8 cellular contexts compared by ENCODE assay signal in the genomic region with DNA sequence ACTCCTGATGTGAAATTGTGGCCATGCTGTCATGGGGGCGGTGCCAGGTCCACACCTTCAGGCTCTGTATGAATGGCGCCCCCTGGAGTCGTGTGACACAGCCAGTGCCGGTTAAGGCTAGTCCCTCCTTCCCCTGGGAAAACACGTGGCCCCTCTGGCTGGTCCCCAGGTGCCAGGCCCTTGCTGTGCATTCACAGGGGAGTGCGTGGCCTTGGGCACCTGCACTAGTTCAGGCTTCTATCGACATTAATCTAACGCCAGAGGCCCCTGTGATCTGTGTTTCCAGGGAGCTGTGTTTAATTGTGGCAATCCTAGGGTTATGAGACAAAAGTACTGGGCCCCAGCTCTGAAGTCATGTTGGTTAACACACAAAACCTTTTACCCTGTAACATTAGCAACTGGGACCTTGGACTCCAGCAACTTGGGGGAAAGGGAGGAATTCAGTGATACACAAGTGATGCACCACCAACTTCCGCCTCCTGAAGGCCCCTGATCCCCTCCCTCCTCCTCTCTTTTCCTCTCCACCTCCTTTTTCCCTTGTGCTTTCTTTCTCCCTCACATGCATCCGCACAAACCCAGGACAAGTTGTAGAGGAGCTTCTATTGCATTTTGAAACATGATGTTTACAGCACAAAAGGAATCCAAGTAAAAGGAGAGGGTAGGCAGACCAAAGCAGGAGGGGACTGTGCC.
A peak's percentile ranks its signal among the peaks of the same experiment; 100 is the strongest.
DNase-seq lines count a peak whose midpoint lies in the region; ATAC-seq and TF ChIP-seq lines count a peak whose summit lies in the region.

No MANE protein-coding gene starts in this region.

- peaks cover 0 to 55% (median 2%) of the 10 kb centered on the region in 3 donors for H3K36me3 Mint-ChIP-seq in naive thymus-derived CD8-positive, alpha-beta T cell

- H3K9me3 Mint-ChIP-seq in naive thymus-derived CD8-positive, alpha-beta T cell = no peaks in the 10 kb centered on the region

- POLR2A ChIA-PET in naive thymus-derived CD8-positive, alpha-beta T cell (lab: Charles Lee) = interaction anchor here (0.6 kb wide), 1 partner anchor 376 kb away, joined by 3 read pairs; no protein-coding TSS in a partner anchor

- H3K4me1 Mint-ChIP-seq in naive thymus-derived CD8-positive, alpha-beta T cell = peaks cover 18 to 37% (median 33%) of the 10 kb centered on the region in 4 donors

- TF ChIP-seq CTCF in epithelial cell of proximal tubule (conservative IDR thresholded peaks at IDR 0.05; ENCODE audit: low read depth, low read length) = peak; percentile 89

- no peaks in the 10 kb centered on the region for H3K27me3 Mint-ChIP-seq in naive thymus-derived CD8-positive, alpha-beta T cell

- no peak overlapping the region for H3K4me3 Mint-ChIP-seq in naive thymus-derived CD8-positive, alpha-beta T cell

- peak overlapping the region in 8 of 10 donors; percentile 31 to 77 (median 57) for H3K27ac Mint-ChIP-seq in naive thymus-derived CD8-positive, alpha-beta T cell

- peak; percentile 74 for DNase-seq in AG08396 (ENCODE audit: low spot score)
- peak; percentile 65 for DNase-seq in GM19238 (ENCODE audit: insufficient read length, low spot score)
- DNase-seq in HuH-7 (ENCODE audit: low spot score) = peak; percentile 72
- peak; percentile 45 for DNase-seq in NOMO-1 treated with dmso at 0.1 percent for 144 hours (lab: John Stamatoyannopoulos, UW; ENCODE audit: unreplicated experiment)
- peak; percentile 47 to 70 (median 49) for DNase-seq in activated CD8-positive, alpha-beta memory T cell treated with anti-CD3 and anti-CD28 coated beads for 48 hours (ENCODE audit: low read depth in 2 of 3, low spot score in 2 of 3)
- DNase-seq in epithelial cell of proximal tubule (ENCODE audit: low read depth) = no peak
- peak; percentile 46 to 86 (median 64) for DNase-seq in naive thymus-derived CD8-positive, alpha-beta T cell
- peak; percentile 53 for DNase-seq in stimulated activated naive CD4-positive, alpha-beta T cell treated with Interleukin-2 at 50 U/mL for 16 hours (lab: John Stamatoyannopoulos, UW)

- H3K4me3 ChIP-seq in epithelial cell of proximal tubule (ENCODE audit: low read depth, low read length) = no peak overlapping the region

- ATAC-seq in naive thymus-derived CD8-positive, alpha-beta T cell = peak; percentile 75 to 79
